ENCODE assay signal across 1 cellular context in the genomic region with DNA sequence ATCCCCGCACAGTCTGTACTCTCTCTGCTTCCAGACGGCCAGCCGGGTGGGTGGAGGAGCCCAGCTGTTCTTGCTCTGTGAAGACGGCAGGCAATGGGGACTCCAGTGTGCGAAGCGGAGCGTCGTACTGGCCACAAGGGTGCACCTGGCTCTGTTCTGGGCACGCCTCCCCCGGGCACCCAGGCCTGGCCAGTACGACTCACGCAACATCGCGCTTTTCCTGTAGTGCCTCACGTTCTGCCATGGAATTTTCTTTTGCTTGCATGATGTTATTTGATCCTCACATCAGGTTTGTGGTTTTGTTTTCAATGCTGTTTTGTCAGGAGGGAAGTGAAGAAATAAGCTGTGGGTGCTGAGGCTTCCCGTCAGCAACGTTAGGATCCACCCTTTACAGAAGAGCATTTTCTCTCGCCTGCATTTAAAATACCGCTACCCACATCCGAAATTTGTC.
TF ChIP-seq lines count a peak whose summit lies in the region.

No MANE protein-coding gene starts in this region.

TF ChIP-seq in H1, 55 proteins besides CTCF, POLR2A, EP300 and RAD21 (continued from another document):
- TF ChIP-seq, protein P1, sequence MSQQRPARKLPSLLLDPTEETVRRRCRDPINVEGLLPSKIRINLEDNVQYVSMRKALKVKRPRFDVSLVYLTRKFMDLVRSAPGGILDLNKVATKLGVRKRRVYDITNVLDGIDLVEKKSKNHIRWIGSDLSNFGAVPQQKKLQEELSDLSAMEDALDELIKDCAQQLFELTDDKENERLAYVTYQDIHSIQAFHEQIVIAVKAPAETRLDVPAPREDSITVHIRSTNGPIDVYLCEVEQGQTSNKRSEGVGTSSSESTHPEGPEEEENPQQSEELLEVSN (IDR thresholded peaks at IDR 0.05), result no peak
- TF ChIP-seq BRCA1 (IDR thresholded peaks at IDR 0.05; ENCODE audit: low read depth, low read length) (no peak), KDM1A (IDR thresholded peaks at IDR 0.05; ENCODE audit: borderline replicate concordance, low read length) (no peak), CBX8 (IDR thresholded peaks at IDR 0.05; ENCODE audit: borderline replicate concordance, low read depth, low read length) (no peak), SIN3A (conservative IDR thresholded peaks at IDR 0.05 in 1 of 2, IDR thresholded peaks at IDR 0.05 in 1 of 2; ENCODE audit: low read depth in 1 of 2, low read length in 2 of 2) (no peak), GABPA (IDR thresholded peaks at IDR 0.05; ENCODE audit: borderline replicate concordance, insufficient read depth, low read length) (no peak), CHD1 (IDR thresholded peaks at IDR 0.05; ENCODE audit: low read depth, low read length) (no peak), BACH1 (IDR thresholded peaks at IDR 0.05; ENCODE audit: low read length) (no peak), POLR2AphosphoS5 (IDR thresholded peaks at IDR 0.05; ENCODE audit: low read depth, low read length) (no peak)
TF ChIP-seq in H1: peak in this region for 0.
